Comparison of ENCODE assay signal across 23 cellular contexts in genomic region chr12:24668563-24668962, GRCh38.
DNase-seq lines count a peak whose midpoint lies in the region; ATAC-seq, FAIRE-seq and TF ChIP-seq lines count a peak whose summit lies in the region.
"Had no signal": no experiment of that assay in that cellular context is flagged by ENCODE, and none has a peak within 500 bp of the region (broad histone marks: within the 10 kb centered on the region; RNA-seq: fewer than 3 reads in every experiment).

No MANE protein-coding gene starts in this region.

- intact Hi-C loops in heart left ventricle (cut with DNase I) = no loop called here

- no peaks in the 10 kb centered on the region for H3K9me3 ChIP-seq in heart left ventricle
- H3K9me3 ChIP-seq: SJCRH30 had no signal

- no peak for ATAC-seq in heart left ventricle
- no peak for ATAC-seq in GM19467 (IDR thresholded peaks at IDR 0.05; ENCODE audit: unreplicated experiment)
- no peak for ATAC-seq in GM21723 (IDR thresholded peaks at IDR 0.05; ENCODE audit: unreplicated experiment)
- ATAC-seq: Right ventricle myocardium inferior, SK-N-SH treated with all-trans-retinoic acid at 6 μM for 48 hours had no signal

- peak; percentile 69 for FAIRE-seq in HTR-8/SVneo (lab: Jason Lieb, UNC)
- FAIRE-seq: H54 had no signal

- DNase-seq in Daoy (ENCODE audit: low read depth) (peak; percentile 5), HTR-8/SVneo (ENCODE audit: insufficient read length, low spot score) (no peak), brain microvascular endothelial cell (peak; percentile 5), fibroblast of villous mesenchyme (ENCODE audit: low read depth) (peak; percentile 13), heart left ventricle (no peak), NCI-H69 (lab: John Stamatoyannopoulos, UW) (no peak)
- DNase-seq: 8988T, ACHN, Calu3, DND-41, KG1, MM.1S, NCI-H2029, NCI-H446, NCI-H524 treated with DMSO at 0.1 percent for 48 hours, NCI-H82, PC-9, SJCRH30 had no signal

- H3K27ac ChIP-seq in brain microvascular endothelial cell (no peak overlapping the region), heart left ventricle (no peak overlapping the region)
- H3K27ac ChIP-seq: PC-9, SJCRH30 had no signal

- in situ Hi-C loops in brain microvascular endothelial cell (cut with HindIII; ENCODE audit: low pct_ligation_motif_present, low sequenced_read_pairs) = no loop called here

- no peaks in the 10 kb centered on the region for H3K36me3 ChIP-seq in brain microvascular endothelial cell (replicated peaks)
- no peaks in the 10 kb centered on the region for H3K36me3 ChIP-seq in heart left ventricle
- H3K36me3 ChIP-seq: SJCRH30 had no signal

- H3K4me1 ChIP-seq in heart left ventricle = no peaks in the 10 kb centered on the region
- H3K4me1 ChIP-seq: SJCRH30 had no signal

- no peak overlapping the region for H3K4me3 ChIP-seq in brain microvascular endothelial cell (ENCODE audit: low read depth, low read length)
- H3K4me3 ChIP-seq in fibroblast of villous mesenchyme (ENCODE audit: low read depth, low read length) = no peak overlapping the region
- H3K4me3 ChIP-seq in heart left ventricle = no peak overlapping the region
- H3K4me3 ChIP-seq: PC-9, SJCRH30 had no signal

- 61 to 89% (median 85%) methylated on average over 2 of the region's 2 CpGs for WGBS in heart left ventricle, 4 donors

- TF ChIP-seq CTCF in brain microvascular endothelial cell (IDR thresholded peaks at IDR 0.05; ENCODE audit: low read depth, low read length, missing control alignments) = no peak
- TF ChIP-seq CTCF in fibroblast of villous mesenchyme (IDR thresholded peaks at IDR 0.05; ENCODE audit: insufficient read depth, low read depth, low read length) = no peak
- TF ChIP-seq CTCF in heart left ventricle (IDR thresholded peaks at IDR 0.05) = no peak

- TF ChIP-seq POLR2A in heart left ventricle (IDR thresholded peaks at IDR 0.05) = no peak

- H3K27me3 ChIP-seq in brain microvascular endothelial cell (replicated peaks) (no peaks in the 10 kb centered on the region), heart left ventricle (no peaks in the 10 kb centered on the region)
- H3K27me3 ChIP-seq: SJCRH30 had no signal

Comparison
In these comparisons a context has a peak if more than half of its experiments do, and no peak if none do; other contexts are left out.
1. DNase-seq: peak in Daoy (single experiment), brain microvascular endothelial cell (single experiment) and fibroblast of villous mesenchyme (single experiment); none in HTR-8/SVneo (single experiment), heart left ventricle (0 of 5) and NCI-H69 (single experiment).